In genomic region chr9:89899476-89900047, GRCh38 we compare ENCODE assay signal across 18 cellular contexts.
"Had no signal": no experiment of that assay in that cellular context is flagged by ENCODE, and none has a peak within 500 bp of the region (broad histone marks: within the 10 kb centered on the region; RNA-seq: fewer than 3 reads in every experiment).

No MANE protein-coding gene starts in this region.

- H3K9me3 ChIP-seq: colonic mucosa, gastrocnemius medialis, left lung, prostate gland, right atrium auricular region, tibial artery, vagina had no signal

- ATAC-seq: activated T-cell treated with anti-CD3 and anti-CD28 coated beads, Interleukin-2, amount 50 U/mL, for 72 hours; gastrocnemius medialis; left lung; naive thymus-derived CD4-positive, alpha-beta T cell; T-cell had no signal

- DNase-seq: activated CD4-positive, alpha-beta T cell treated with anti-CD3 and anti-CD28 coated beads, Interleukin-2, amount 50 U/mL, for 1 hour; activated effector memory CD4-positive, alpha-beta T cell treated with anti-CD3 and anti-CD28 coated beads, Interleukin-2, amount 50 U/mL, for 16 hours; activated naive CD4-positive, alpha-beta T cell treated with anti-CD3 and anti-CD28 coated beads, Interleukin-2, amount 50 U/mL, for 16 hours; activated T-cell treated with anti-CD3 and anti-CD28 coated beads, Interleukin-2, amount 50 U/mL, for 72 hours; aorta; brain microvascular endothelial cell; colonic mucosa; gastrocnemius medialis; left lung; naive thymus-derived CD4-positive, alpha-beta T cell; stimulated activated CD8-positive, alpha-beta memory T cell treated with anti-CD3 and anti-CD28 coated beads, Interleukin-4, amount 100 ng/mL, for 48 hours; stimulated activated naive CD4-positive, alpha-beta T cell treated with Interleukin-2 at 50 U/mL for 16 hours; T-cell; T-helper 9 cell; tibial artery had no signal

- H3K36me3 ChIP-seq: brain microvascular endothelial cell, colonic mucosa, gastrocnemius medialis, left lung, prostate gland, right atrium auricular region, tibial artery, vagina had no signal

- H3K27ac ChIP-seq: brain microvascular endothelial cell, colonic mucosa, gastrocnemius medialis, left lung, prostate gland, right atrium auricular region, tibial artery, vagina had no signal

- H3K4me1 ChIP-seq: colonic mucosa, prostate gland, right atrium auricular region, tibial artery, vagina had no signal

- H3K4me3 ChIP-seq: colonic mucosa, gastrocnemius medialis, left lung, prostate gland, right atrium auricular region, tibial artery, vagina had no signal

- H3K27me3 ChIP-seq: brain microvascular endothelial cell, colonic mucosa, gastrocnemius medialis, left lung, right atrium auricular region, vagina had no signal
